In the genomic region with DNA sequence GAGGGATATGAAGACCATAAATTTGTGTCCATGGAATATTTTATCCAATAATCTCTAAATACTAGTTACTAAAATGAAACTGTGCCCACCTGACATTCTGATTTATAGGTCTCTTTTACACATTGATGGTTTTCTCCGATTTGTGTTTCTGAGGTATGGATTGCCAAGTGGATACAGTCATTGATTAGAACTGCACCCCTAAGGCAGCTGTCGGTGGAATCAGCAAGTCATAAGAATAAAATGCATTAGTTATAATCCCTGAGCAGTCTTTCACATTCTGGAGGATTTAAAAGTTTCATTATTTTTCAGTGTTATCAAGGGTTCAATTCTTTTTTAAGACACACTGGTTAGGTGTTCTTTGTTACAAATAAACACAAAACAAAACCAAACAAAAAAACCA, we compare ENCODE assay signal across 23 cellular contexts. TPM values are rescaled to one million over a fixed set of nuclear protein-coding genes. Genes with fewer than 3 reads are reported as not detected.
"Had no signal": no experiment of that assay in that cellular context is flagged by ENCODE, and none has a peak within 500 bp of the region (broad histone marks: within the 10 kb centered on the region; RNA-seq: fewer than 3 reads in every experiment).

No MANE protein-coding gene starts in this region.

- H3K36me3 ChIP-seq: neural progenitor cell had no signal

- H2AFZ ChIP-seq: neural progenitor cell had no signal

- H3K4me2 ChIP-seq: neural progenitor cell had no signal

- H3K9me3 ChIP-seq: thyroid gland had no signal

- H3K9ac ChIP-seq: neural progenitor cell had no signal

- H3K27ac ChIP-seq: dorsolateral prefrontal cortex, neural progenitor cell, thyroid gland had no signal

- H3K27me3 ChIP-seq: dorsolateral prefrontal cortex, neural progenitor cell, thyroid gland had no signal

- ATAC-seq: activated CD8-positive, alpha-beta memory T cell treated with anti-CD3 and anti-CD28 coated beads, Interleukin-2, amount 10 ng/mL, durations not matched to agents 7 days and 5 days; activated CD8-positive, alpha-beta T cell treated with anti-CD3 and anti-CD28 coated beads for 36 hours; activated naive CD4-positive, alpha-beta T cell treated with anti-CD3 and anti-CD28 coated beads, Interleukin-2, amount 50 U/mL, for 72 hours; effector memory CD8-positive, alpha-beta T cell; naive thymus-derived CD8-positive, alpha-beta T cell; SK-N-SH treated with all-trans-retinoic acid at 6 μM for 48 hours; stimulated activated naive CD8-positive, alpha-beta T cell treated with anti-CD3 and anti-CD28 coated beads, Interleukin-15, Interleukin-2, amounts not matched to agents 100 U/mL and 50 U/mL, for 24 hours had no signal

- DNase-seq: activated CD4-positive, alpha-beta T cell treated with anti-CD3 and anti-CD28 coated beads, Interleukin-2, amount 10 ng/mL, durations not matched to agents 24 days and 14 days; activated CD8-positive, alpha-beta memory T cell treated with anti-CD3 and anti-CD28 coated beads, Interleukin-2, amount 10 ng/mL, durations not matched to agents 7 days and 5 days; activated CD8-positive, alpha-beta T cell treated with anti-CD3 and anti-CD28 coated beads for 36 hours; activated gamma-delta T cell; activated T-cell treated with anti-CD3 and anti-CD28 coated beads for 4 hours; aorta; central memory CD4-positive, alpha-beta T cell; dorsolateral prefrontal cortex; effector memory CD8-positive, alpha-beta T cell; hippocampal formation; naive thymus-derived CD8-positive, alpha-beta T cell; posterior cingulate gyrus; stimulated activated CD4-positive, alpha-beta T cell treated with anti-CD3 and anti-CD28 coated beads, Interleukin-12 subunit alpha, Interleukin-12 subunit beta, amount 100 ng/mL, for 4 hours; stimulated activated CD4-positive, alpha-beta T cell treated with anti-CD3 and anti-CD28 coated beads, Interleukin-4, amount 100 ng/mL, for 4 hours; stimulated activated naive CD8-positive, alpha-beta T cell treated with anti-CD3 and anti-CD28 coated beads, Interleukin-15, Interleukin-2, amounts not matched to agents 100 U/mL and 50 U/mL, for 24 hours; substantia nigra; thyroid gland had no signal

- H3K4me3 ChIP-seq: lung, neural progenitor cell, thyroid gland had no signal

RNA-seq across cellular contexts. Expression of a gene that starts 6.0 kb away (rescaled TPM):
- total RNA-seq: activated CD4-positive, alpha-beta T cell treated with anti-CD3 and anti-CD28 coated beads, Interleukin-2, amount 10 ng/mL, durations not matched to agents 24 days and 14 days; activated CD8-positive, alpha-beta memory T cell treated with anti-CD3 and anti-CD28 coated beads, Interleukin-2, amount 10 ng/mL, durations not matched to agents 7 days and 5 days; activated CD8-positive, alpha-beta T cell treated with anti-CD3 and anti-CD28 coated beads for 36 hours; activated naive CD4-positive, alpha-beta T cell treated with anti-CD3 and anti-CD28 coated beads, Interleukin-2, amount 50 U/mL, for 72 hours; activated T-helper 1 cell treated with anti-CD3 and anti-CD28 coated beads, Interleukin-12 subunit alpha, Interleukin-12 subunit beta, Interleukin-2, Interleukin-4 antibody, amounts not matched to agents 30 ng/mL and 10 ng/mL and 1 ng/mL, durations not matched to agents 14 hours and 24 hours and 36 hours; naive thymus-derived CD8-positive, alpha-beta T cell; T-helper 2 cell treated with Interferon-gamma antibody and Interleukin-4, amounts not matched to agents 100 ng/mL and 5 ng/mL, for 36 hours had no signal
- polyA plus RNA-seq: naive thymus-derived CD8-positive, alpha-beta T cell had no signal
